In the genomic region with DNA sequence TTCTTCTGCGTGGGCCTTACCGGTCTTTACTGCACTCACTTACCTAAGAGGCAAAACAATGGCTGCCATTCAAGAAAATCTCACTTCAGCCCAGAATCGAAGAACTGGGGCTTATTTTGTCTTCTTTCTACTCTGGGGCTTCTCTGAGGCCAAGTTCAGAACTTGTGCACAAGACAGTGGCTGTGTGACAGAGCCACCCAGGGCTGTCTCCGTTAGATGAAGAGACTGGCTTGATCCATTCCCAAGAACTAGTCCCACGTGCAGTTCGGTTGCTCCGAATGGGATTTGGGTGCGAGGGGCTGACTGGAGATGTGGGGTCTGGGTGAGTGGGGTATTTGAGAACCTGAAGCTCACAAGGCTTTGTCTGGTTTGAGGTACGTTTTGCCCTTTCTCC, we compare ENCODE assay signal across 8 cellular contexts. TPM values are rescaled to one million over a fixed set of nuclear protein-coding genes. Genes with fewer than 3 reads are reported as not detected.
DNase-seq lines count a peak whose midpoint lies in the region; ATAC-seq and TF ChIP-seq lines count a peak whose summit lies in the region.

No MANE protein-coding gene starts in this region.

- intact Hi-C loops in thyroid gland (cut with DNase I) = loop anchor here (2.0 to 10.0 kb wide), 2 partner anchors 31 to 387 kb away; no protein-coding TSS in a partner anchor

- H3K4me3 ChIP-seq in Karpas-422 (ENCODE audit: low read length) = peak overlapping the region; percentile 87
- H3K4me3 ChIP-seq in lung = peak overlapping the region; percentile 98
- H3K4me3 ChIP-seq in thyroid gland (replicated peaks in 1 of 3) = peak overlapping the region; percentile 43 to 98 (median 96)

- H3K9me2 ChIP-seq in Karpas-422 (replicated peaks; ENCODE audit: insufficient read depth, low read length) = no peaks in the 10 kb centered on the region

- H4K20me1 ChIP-seq in Karpas-422 (ENCODE audit: insufficient read depth, low read depth, low read length) = no peaks in the 10 kb centered on the region

- TF ChIP-seq CTCF in lung (IDR thresholded peaks at IDR 0.05; ENCODE audit: control extremely low read depth, extremely low read depth) = no peak
- no peak for TF ChIP-seq CTCF in thyroid gland (IDR thresholded peaks at IDR 0.05)

- H3K79me2 ChIP-seq in Karpas-422 (ENCODE audit: low read length) = peaks cover 37% of the 10 kb centered on the region

- no peaks in the 10 kb centered on the region for H3K4me1 ChIP-seq in ES-I3 (ENCODE audit: insufficient read depth, low read length)
- H3K4me1 ChIP-seq in Karpas-422 (ENCODE audit: low read length) = peaks cover 33% of the 10 kb centered on the region
- H3K4me1 ChIP-seq in lung (ENCODE audit: control insufficient read depth in 2 of 2, insufficient read depth in 2 of 2, low read length in 2 of 2) = peaks cover 3 to 5% of the 10 kb centered on the region in 2 donors
- H3K4me1 ChIP-seq in thyroid gland = peaks cover 0 to 19% of the 10 kb centered on the region in 2 donors

- no peaks in the 10 kb centered on the region for H3K9me3 ChIP-seq in ES-I3 (ENCODE audit: control insufficient read depth, insufficient read depth, low read length)
- H3K9me3 ChIP-seq in Karpas-422 (ENCODE audit: low read length) = no peaks in the 10 kb centered on the region
- H3K9me3 ChIP-seq in lung (ENCODE audit: control insufficient read depth in 2 of 2, insufficient read depth in 1 of 2, low read length in 1 of 2) = no peaks in the 10 kb centered on the region
- no peaks in the 10 kb centered on the region for H3K9me3 ChIP-seq in thyroid gland

- DNase-seq in Karpas-422 (peak; percentile 57), cerebellar cortex (ENCODE audit: low spot score) (peak; percentile 37), lung (ENCODE audit: low spot score) (no peak), thyroid gland (no peak), islet precursor cell (no peak)
- DNase-seq in activated CD4-positive, CD25-positive, alpha-beta regulatory T cell treated with anti-CD3 and anti-CD28 coated beads, Interleukin-2, amount 50 U/mL, for 72 hours = no peak

- no peaks in the 10 kb centered on the region for H3K27me3 ChIP-seq in Karpas-422 (ENCODE audit: low read length)
- no peaks in the 10 kb centered on the region for H3K27me3 ChIP-seq in lung (ENCODE audit: control insufficient read depth, insufficient read depth)
- H3K27me3 ChIP-seq in thyroid gland = no peaks in the 10 kb centered on the region

- peak overlapping the region; percentile 88 for H2AFZ ChIP-seq in Karpas-422 (ENCODE audit: low read length)

- WGBS in lung, 2 donors = 12 to 19% methylated on average over 9 of the region's 9 CpGs
- WGBS in thyroid gland, 2 donors = 21 to 32% methylated on average over 6 to 8 of the region's 9 CpGs

- H3K27ac ChIP-seq in Karpas-422 (ENCODE audit: low read length) = no peak overlapping the region
- H3K27ac ChIP-seq in lung (ENCODE audit: low read depth in 1 of 2, low read length in 1 of 2) = peak overlapping the region; percentile 99
- H3K27ac ChIP-seq in thyroid gland = peak overlapping the region; percentile 70 to 95 (median 90)

- no peak for TF ChIP-seq POLR2A in thyroid gland (IDR thresholded peaks at IDR 0.05)

- ATAC-seq in lung (ENCODE audit: insufficient read depth, low FRiP score) (no peak), GM21528 (IDR thresholded peaks at IDR 0.05; ENCODE audit: low FRiP score, unreplicated experiment) (no peak)

- H3K9ac ChIP-seq in ES-I3 (ENCODE audit: low read depth, low read length) (peak overlapping the region; percentile 80), Karpas-422 (ENCODE audit: low read length) (peak overlapping the region; percentile 94)

- peak overlapping the region; percentile 82 for H3K4me2 ChIP-seq in Karpas-422 (ENCODE audit: low read depth, low read length, poor library complexity, severe bottlenecking)

- H3K36me3 ChIP-seq in ES-I3 (ENCODE audit: insufficient read depth, low read length) (no peaks in the 10 kb centered on the region), Karpas-422 (ENCODE audit: insufficient read depth, low read length) (peaks cover 8% of the 10 kb centered on the region; the same call in 1 of the 2 replicates), lung (ENCODE audit: control insufficient read depth in 2 of 2, insufficient read depth in 2 of 2, low read length in 2 of 2) (no peaks in the 10 kb centered on the region), thyroid gland (no peaks in the 10 kb centered on the region)

RNA-seq across cellular contexts. Expression of gene TCF12, which starts 0.8 kb away (rescaled TPM):
- total RNA-seq in Karpas-422 (2014; rRNA removed; shearing (Covaris generic); ENCODE audit: low replicate concordance) = 189 and 287 TPM in 2 replicates
- 100 to 1,000 TPM in 1 of 2 donors, 10 to 100 TPM in 1; 93.1 to 314 TPM for total RNA-seq in lung
- 10 to 100 TPM in 1 of 2 donors, 1 to 10 TPM in 1; 9.6 to 19.4 TPM for polyA plus RNA-seq in lung
- total RNA-seq in thyroid gland = 100 to 1,000 TPM in 2 of 4 donors, 10 to 100 TPM in 2; 54.8 to 156 (median 108) TPM

Comparison
In these comparisons a context has a peak if more than half of its experiments do, and no peak if none do; other contexts are left out.
1. DNase-seq: peak in Karpas-422 (single experiment) and cerebellar cortex (single experiment); none in lung (single experiment), thyroid gland (0 of 2), activated CD4-positive, CD25-positive, alpha-beta regulatory T cell treated with anti-CD3 and anti-CD28 coated beads, Interleukin-2, amount 50 U/mL, for 72 hours (single experiment) and islet precursor cell (single experiment).
2. Peak in every context shown above with its lines, with median percentiles within 50 percentile points of each other: H3K4me3 ChIP-seq.